9 cellular contexts compared by ENCODE assay signal in genomic region chr1:201191723-201192477, GRCh38. TPM values are rescaled to one million over a fixed set of nuclear protein-coding genes. Genes with fewer than 3 reads are reported as not detected.
DNase-seq lines count a peak whose midpoint lies in the region; ATAC-seq and TF ChIP-seq lines count a peak whose summit lies in the region.
"Had no signal": no experiment of that assay in that cellular context is flagged by ENCODE, and none has a peak within 500 bp of the region (broad histone marks: within the 10 kb centered on the region; RNA-seq: fewer than 3 reads in every experiment).

No MANE protein-coding gene starts in this region.

- ATAC-seq in IMR-90 (ENCODE audit: low read depth), result peak; percentile 97
- ATAC-seq in HG03565 (IDR thresholded peaks at IDR 0.05; ENCODE audit: unreplicated experiment), result no peak

- no peak overlapping the region for H4K8ac ChIP-seq in IMR-90 (ENCODE audit: low read depth in 2 of 2, low read length in 2 of 2)

- no peak overlapping the region for H2AK9ac ChIP-seq in IMR-90 (replicated peaks; ENCODE audit: low read depth, low read length, poor library complexity)

- H3K4me3 ChIP-seq in AG04450 (ENCODE audit: low read depth, low read length), result no peak overlapping the region
- H3K4me3 ChIP-seq in IMR-90 (ENCODE audit: insufficient read depth, low read depth, low read length), result no peak overlapping the region

- peaks cover 0 to 7% (median 0%) of the 10 kb centered on the region in 5 experiments for H3K9me3 Mint-ChIP-seq in brain

- H3K4me3 Mint-ChIP-seq in brain, result peak overlapping the region in 1 of 5 experiments; percentile 51

- H2BK5ac ChIP-seq in IMR-90 (ENCODE audit: low read depth, low read length, poor library complexity, severe bottlenecking), result peak overlapping the region; percentile 69

- intact Hi-C loops in IMR-90 (cut with micrococcal nuclease) (no loop called here), posterior vena cava (cut with DNase I) (no loop called here)

- H2AFZ ChIP-seq in IMR-90 (replicated peaks; ENCODE audit: low read length, poor library complexity), result no peak overlapping the region

- H4K91ac ChIP-seq in IMR-90 (ENCODE audit: insufficient read depth, low read depth, low read length), result no peak overlapping the region

- no TSS peak for BruUV-seq in IMR-90 (replicated peaks; lab: Mats Ljungman, UMichigan)

- WGBS in IMR-90 (ENCODE audit: extremely low coverage in 2 of 2, insufficient read length in 1 of 2), 2 experiments, result 53% methylated on average over 5 of the region's 19 CpGs; no CpG with 5 or more reads in 1 of the 2 experiments

- DNase-seq in AG04450 (ENCODE audit: low read depth, low spot score), result peak; percentile 61
- peak; percentile 98 for DNase-seq in IMR-90
- peak; percentile 76 for DNase-seq in posterior vena cava (ENCODE audit: low spot score)
- no peak for DNase-seq in NCI-H1436 (lab: John Stamatoyannopoulos, UW)
- DNase-seq in Ammon's horn (ENCODE audit: low spot score), result no peak
- no peak for DNase-seq in SKM-1 (lab: John Stamatoyannopoulos, UW; ENCODE audit: unreplicated experiment)
- DNase-seq: NCI-H2081 treated with DMSO at 0.1 percent for 48 hours had no signal

- H4K20me1 ChIP-seq in IMR-90 (ENCODE audit: insufficient read depth, low read length), result no peaks in the 10 kb centered on the region

- TF ChIP-seq POLR2A in IMR-90 (IDR thresholded peaks at IDR 0.05; ENCODE audit: low read depth, low read length), result no peak

- H3K36me3 Mint-ChIP-seq in brain, result no peaks in the 10 kb centered on the region

- no peak for TF ChIP-seq CTCF in AG04450 (IDR thresholded peaks at IDR 0.05; ENCODE audit: low read depth, low read length)
- TF ChIP-seq CTCF in IMR-90 (conservative IDR thresholded peaks at IDR 0.05; ENCODE audit: low read depth, low read length), result no peak
- no peak for TF ChIP-seq CTCF in brain (conservative IDR thresholded peaks at IDR 0.05)

- dilution Hi-C loops in IMR-90 (cut with HindIII; ENCODE audit: low sequenced_read_pairs, unreplicated experiment), result no loop called here

- H3K4me1 Mint-ChIP-seq in brain, result peaks cover 16% of the 10 kb centered on the region

- no peak overlapping the region for H3K56ac ChIP-seq in IMR-90 (ENCODE audit: extremely low read depth, insufficient read depth, low read length)

- H4K5ac ChIP-seq in IMR-90 (ENCODE audit: low read depth, low read length), result no peak overlapping the region

- no peaks in the 10 kb centered on the region for H3K36me3 ChIP-seq in IMR-90 (ENCODE audit: control insufficient read depth, insufficient read depth, low read length)

- H3K9ac ChIP-seq in IMR-90 (ENCODE audit: low read depth, low read length), result no peak overlapping the region

- peak overlapping the region; percentile 16; the same call in 1 of the 2 replicates for H2BK20ac ChIP-seq in IMR-90 (ENCODE audit: low read depth, low read length)

- H3K23ac ChIP-seq in IMR-90 (ENCODE audit: low read depth, low read length), result no peak overlapping the region

- no peak overlapping the region for H3K4me2 ChIP-seq in IMR-90 (ENCODE audit: low read depth, low read length)

- in situ Hi-C loops in IMR-90 (cut with MboI; ENCODE audit: low sequenced_read_pairs), result no loop called here

- peaks cover 33% of the 10 kb centered on the region for H3K27me3 Mint-ChIP-seq in brain

- H3K27me3 ChIP-seq in AG04450 (ENCODE audit: control insufficient read depth, insufficient read depth, low read length) (no peaks in the 10 kb centered on the region), IMR-90 (ENCODE audit: control insufficient read depth, insufficient read depth, low read length) (0 out of 2 replicates have a peak, but pooled peaks cover 2% of the 10 kb centered on the region)

- no peak overlapping the region; the same call in 1 of the 2 replicates for H3K18ac ChIP-seq in IMR-90 (ENCODE audit: low read depth, low read length)

- peaks cover 5% of the 10 kb centered on the region for H3K9me1 ChIP-seq in IMR-90 (ENCODE audit: insufficient read depth, low read length)

- peak overlapping the region; percentile 62 for H2AK5ac ChIP-seq in IMR-90 (ENCODE audit: low read depth, low read length)

- H3K4me1 ChIP-seq in IMR-90 (ENCODE audit: control insufficient read depth, insufficient read depth, low read length), result 0 out of 2 replicates have a peak, but pooled peaks cover 1% of the 10 kb centered on the region

- CTCF ChIA-PET in AG04450 (lab: Charles Lee), result interaction anchor here (1.0 kb wide), 1 partner anchor 106 kb away, joined by 3 read pairs; no protein-coding TSS in a partner anchor
- CTCF ChIA-PET in IMR-90 (lab: Yijun Ruan, JAX), result no interaction called here

- 0 out of 3 replicates have a peak overlapping the region, but pooled peaks have one; percentile 48 for H2BK15ac ChIP-seq in IMR-90 (ENCODE audit: low read depth, low read length)

- POLR2A ChIA-PET in AG04450 (lab: Yijun Ruan, JAX), result no interaction called here
- POLR2A ChIA-PET in IMR-90 (lab: Charles Lee; ENCODE audit: unreplicated experiment), result no interaction called here

- H3K9me3 ChIP-seq in AG04450 (ENCODE audit: control insufficient read depth, insufficient read depth, low read length) (peaks cover 2% of the 10 kb centered on the region; the same call in 1 of the 2 replicates), IMR-90 (ENCODE audit: control insufficient read depth, insufficient read depth, low read length) (no peaks in the 10 kb centered on the region)

- 0 out of 2 replicates have a peak overlapping the region, but pooled peaks have one; percentile 34 for H3K14ac ChIP-seq in IMR-90 (replicated peaks; ENCODE audit: low read depth, low read length)

- peak overlapping the region; percentile 11 for H3K27ac ChIP-seq in AG04450 (ENCODE audit: low read depth, low read length)
- H3K27ac ChIP-seq in IMR-90 (ENCODE audit: insufficient read depth, low read length), result no peak overlapping the region

- no peaks in the 10 kb centered on the region for H3K79me1 ChIP-seq in IMR-90 (ENCODE audit: low read depth in 1 of 2, low read length in 2 of 2)

- peak overlapping the region in 4 of 5 experiments; percentile 67 to 90 (median 85) for H3K27ac Mint-ChIP-seq in brain

- no peak overlapping the region for H3K4ac ChIP-seq in IMR-90 (ENCODE audit: low read depth, low read length)

- H2BK120ac ChIP-seq in IMR-90 (ENCODE audit: low read depth, low read length), result no peak overlapping the region

- no peak for TF ChIP-seq RAD21 in IMR-90 (IDR thresholded peaks at IDR 0.05; ENCODE audit: low read length)

TF ChIP-seq in IMR-90, 13 proteins besides CTCF, POLR2A, EP300 and RAD21:
- TF ChIP-seq USF2 (IDR thresholded peaks at IDR 0.05; ENCODE audit: low read depth, low read length) (0 out of 2 replicates have a peak, but pooled peaks have one; percentile 15), NFE2L2 (IDR thresholded peaks at IDR 0.05; ENCODE audit: low read depth, low read length) (peak; percentile 37; the same call in 1 of the 2 replicates), ELK1 (IDR thresholded peaks at IDR 0.05; ENCODE audit: borderline replicate concordance, low read depth, low read length) (no peak), MAZ (IDR thresholded peaks at IDR 0.05; ENCODE audit: borderline replicate concordance, low read depth, low read length) (no peak), RFX5 (IDR thresholded peaks at IDR 0.05; ENCODE audit: low read depth, low read length) (no peak), BHLHE40 (IDR thresholded peaks at IDR 0.05; ENCODE audit: low read depth, low read length) (peak; percentile 44; the same call in 1 of the 2 replicates), CEBPB (IDR thresholded peaks at IDR 0.05; ENCODE audit: low read depth, low read length) (peak; percentile 70), SMC3 (IDR thresholded peaks at IDR 0.05; ENCODE audit: low read depth, low read length) (no peak), FOS (IDR thresholded peaks at IDR 0.05; ENCODE audit: low read depth, low read length) (peak; percentile 88)
TF ChIP-seq in IMR-90: peak in this region for 5.

RNA-seq across cellular contexts. Expression of gene IGFN1, which starts 1.3 kb away (rescaled TPM):
- polyA plus RNA-seq in AG04450 (2011; rRNA removed) (0.01 TPM in 1 of 2 replicates, not detected in the other), IMR-90 (2012; rRNA removed) (0.04 and 0.05 TPM in 2 replicates), brain (ENCODE audit: insufficient read depth, low read depth, low replicate concordance) (0.03 TPM)
- 0.05 TPM in 1 of 2 replicates, not detected in the other for polyA minus RNA-seq in AG04450 (2011; rRNA and poly(A)+ RNA removed)
- total RNA-seq in IMR-90 (2012; rRNA removed) (not detected in 2 replicates), posterior vena cava (1 to 10 TPM in 1 of 2 donors, under 1 TPM in 1; 0.90 to 3.4 TPM)
- 0.01 TPM in 1 of 2 replicates, not detected in the other for polyA plus RNA-seq in IMR-90 (2012; cell fraction: cytosol; rRNA removed)
- 0.18 and 0.49 TPM in 2 replicates for polyA plus RNA-seq in IMR-90 (2012; cell fraction: nucleus; rRNA removed; ENCODE audit: low replicate concordance)

RNA-seq across cellular contexts. Expression of gene TMEM9, which starts 37.6 kb away (rescaled TPM):
- polyA plus RNA-seq in AG04450 (2011; rRNA removed) (81.7 and 103 TPM in 2 replicates), IMR-90 (2012; rRNA removed) (97.0 and 107 TPM in 2 replicates), brain (ENCODE audit: insufficient read depth, low read depth, low replicate concordance) (165 TPM)
- 54.5 and 72.0 TPM in 2 replicates for polyA minus RNA-seq in AG04450 (2011; rRNA and poly(A)+ RNA removed)
- total RNA-seq in IMR-90 (2012; rRNA removed) (62.8 and 76.7 TPM in 2 replicates), posterior vena cava (10 to 100 TPM; 35.5 to 54.9 TPM)
- polyA plus RNA-seq in IMR-90 (2012; cell fraction: cytosol; rRNA removed), result 60.6 and 115 TPM in 2 replicates
- polyA plus RNA-seq in IMR-90 (2012; cell fraction: nucleus; rRNA removed; ENCODE audit: low replicate concordance), result 66.7 and 97.2 TPM in 2 replicates

Comparison
In these comparisons a context has a peak if more than half of its experiments do, and no peak if none do; other contexts are left out.
1. DNase-seq: peak in AG04450 (single experiment), IMR-90 (single experiment) and posterior vena cava (single experiment); none in NCI-H1436 (single experiment), Ammon's horn (single experiment) and SKM-1 (single experiment).